Comparison of ENCODE assay signal across 22 cellular contexts in genomic region chr3:32646761-32647160, GRCh38. TPM values are rescaled to one million over a fixed set of nuclear protein-coding genes. Genes with fewer than 3 reads are reported as not detected.
A peak's percentile ranks its signal among the peaks of the same experiment; 100 is the strongest.
DNase-seq lines count a peak whose midpoint lies in the region; ATAC-seq and TF ChIP-seq lines count a peak whose summit lies in the region.
"Had no signal": no experiment of that assay in that cellular context is flagged by ENCODE, and none has a peak within 500 bp of the region (broad histone marks: within the 10 kb centered on the region; RNA-seq: fewer than 3 reads in every experiment).

No MANE protein-coding gene starts in this region.

- no peak for TF ChIP-seq CTCF in AG04449 (IDR thresholded peaks at IDR 0.05; ENCODE audit: insufficient read depth, low read length, missing control alignments)

- no peak overlapping the region for H3K9ac ChIP-seq in SK-N-MC (ENCODE audit: insufficient read length)

- H3K36me3 Mint-ChIP-seq in activated naive CD4-positive, alpha-beta T cell treated with anti-CD3 and anti-CD28 coated beads, Interleukin-2, amount 50 U/mL, for 72 hours, result no peaks in the 10 kb centered on the region
- H3K36me3 Mint-ChIP-seq: CD14-positive monocyte had no signal

- CTCF ChIA-PET in AG04449 (lab: Yijun Ruan, JAX), result interaction anchor here (0.6 kb wide), 1 partner anchor 270 kb away, joined by 3 read pairs; no protein-coding TSS in a partner anchor

- no peak overlapping the region for H3K27ac Mint-ChIP-seq in activated naive CD4-positive, alpha-beta T cell treated with anti-CD3 and anti-CD28 coated beads, Interleukin-2, amount 50 U/mL, for 72 hours
- H3K27ac Mint-ChIP-seq: CD14-positive monocyte had no signal

- POLR2A ChIA-PET in AG04449 (lab: Yijun Ruan, JAX), result no interaction called here

- no peaks in the 10 kb centered on the region for H3K9me3 ChIP-seq in SK-N-MC (ENCODE audit: low read depth, low read length)

- H3K4me3 ChIP-seq in AG04449 (ENCODE audit: low read depth, low read length) (no peak overlapping the region), SK-N-MC (no peak overlapping the region)

- H3K36me3 ChIP-seq in SK-N-MC (ENCODE audit: insufficient read depth, low read length), result no peaks in the 10 kb centered on the region

- H3K9me3 Mint-ChIP-seq in activated naive CD4-positive, alpha-beta T cell treated with anti-CD3 and anti-CD28 coated beads, Interleukin-2, amount 50 U/mL, for 72 hours, result no peaks in the 10 kb centered on the region

- no peak for ATAC-seq in GM18502 (IDR thresholded peaks at IDR 0.05; ENCODE audit: poor library complexity, unreplicated experiment)
- no peak for ATAC-seq in activated naive CD4-positive, alpha-beta T cell treated with anti-CD3 and anti-CD28 coated beads, Interleukin-2, amount 50 U/mL, for 72 hours

- peak; percentile 4 for DNase-seq in AG04449 (ENCODE audit: low read depth, low spot score)
- DNase-seq in EL, result peak; percentile 30
- peak; percentile 35 for DNase-seq in SK-N-MC (ENCODE audit: low read depth, low spot score)
- DNase-seq in fibroblast of gingiva (ENCODE audit: low read depth), result peak; percentile 49
- DNase-seq in GM19238 (ENCODE audit: insufficient read length, low spot score), result no peak
- no peak for DNase-seq in NOMO-1 treated with dmso at 0.1 percent for 144 hours (lab: John Stamatoyannopoulos, UW; ENCODE audit: unreplicated experiment)
- no peak for DNase-seq in activated naive CD4-positive, alpha-beta T cell treated with anti-CD3 and anti-CD28 coated beads, Interleukin-2, amount 50 U/mL, for 72 hours (ENCODE audit: low spot score in 2 of 2)
- DNase-seq: 8988T; AML-193; DMS79 treated with DMSO at 0.1 percent for 48 hours; GDM1; MM.1S; NCI-H1092; NCI-H146; NCI-H2029 treated with DMSO at 0.1 percent for 48 hours; NCI-H2171; NCI-H446; NCI-H526 treated with DMSO at 0.1 percent for 48 hours; NK-92 treated with Interleukin-12 subunit alpha and Interleukin-12 subunit beta, amount 100 ng/mL, for 24 hours; Right ventricle myocardium superior had no signal

- peak overlapping the region; percentile 78 for H3K27ac ChIP-seq in SK-N-MC

RNA-seq across cellular contexts. Expression of gene CNOT10, which starts 38.2 kb away (rescaled TPM):
- total RNA-seq in activated naive CD4-positive, alpha-beta T cell treated with anti-CD3 and anti-CD28 coated beads, Interleukin-2, amount 50 U/mL, for 72 hours, result 10 to 100 TPM; 56.8 to 60.2 TPM

Comparison
In these comparisons a context has a peak if more than half of its experiments do, and no peak if none do; other contexts are left out.
1. DNase-seq: peak in AG04449 (single experiment), EL (single experiment), SK-N-MC (single experiment) and fibroblast of gingiva (single experiment); none in GM19238 (single experiment), NOMO-1 treated with dmso at 0.1 percent for 144 hours (single experiment) and activated naive CD4-positive, alpha-beta T cell treated with anti-CD3 and anti-CD28 coated beads, Interleukin-2, amount 50 U/mL, for 72 hours (0 of 2).